1 cellular context compared by ENCODE assay signal in genomic region chr9:36190388-36191289, GRCh38.
TF ChIP-seq lines count a peak whose summit lies in the region.

Gene CLTA, plus strand, starts transcription at chr9:36190921. Its CDS starts 136 bp downstream, at chr9:36191057.

TF ChIP-seq in HepG2, 621 proteins besides CTCF, POLR2A, EP300 and RAD21 (continued from another document and continues in another):
- TF ChIP-seq PLSCR1 (CRISPR knock-in tag; IDR thresholded peaks at IDR 0.05; ENCODE audit: borderline replicate concordance) (no peak), ZNF607 (CRISPR knock-in tag; IDR thresholded peaks at IDR 0.05; ENCODE audit: borderline replicate concordance) (no peak), POLR2AphosphoS2 (IDR thresholded peaks at IDR 0.05; ENCODE audit: low read depth, low read length) (0 out of 2 replicates have a peak, but pooled peaks have one; percentile 51), ZBTB4 (CRISPR knock-in tag; IDR thresholded peaks at IDR 0.05; ENCODE audit: borderline replicate concordance) (no peak), TP53 (CRISPR knock-in tag; conservative IDR thresholded peaks at IDR 0.05) (peak; percentile 86), GLI4 (CRISPR knock-in tag; IDR thresholded peaks at IDR 0.05; ENCODE audit: borderline replicate concordance) (peak; percentile 91; the same call in 1 of the 2 replicates), ZBTB1 (CRISPR knock-in tag; IDR thresholded peaks at IDR 0.05; ENCODE audit: borderline replicate concordance) (no peak), CHCHD3 (CRISPR knock-in tag; IDR thresholded peaks at IDR 0.05) (no peak), ZNF616 (CRISPR knock-in tag; IDR thresholded peaks at IDR 0.05; ENCODE audit: low read depth) (no peak), NCOA1 (CRISPR knock-in tag; IDR thresholded peaks at IDR 0.05) (no peak), SP2 (CRISPR knock-in tag; IDR thresholded peaks at IDR 0.05) (peak; percentile 85), ZNF331 (CRISPR knock-in tag; IDR thresholded peaks at IDR 0.05) (peak; percentile 49; the same call in 1 of the 2 replicates), TRIM24 (CRISPR knock-in tag; IDR thresholded peaks at IDR 0.05) (no peak), ATF3 (CRISPR knock-in tag; IDR thresholded peaks at IDR 0.05) (no peak), CBFB (CRISPR knock-in tag; IDR thresholded peaks at IDR 0.05) (peak; percentile 62; the same call in 1 of the 2 replicates), FOXA3 (CRISPR knock-in tag; IDR thresholded peaks at IDR 0.05) (peak; percentile 28; the same call in 1 of the 2 replicates), HMGXB3 (CRISPR knock-in tag; IDR thresholded peaks at IDR 0.05; ENCODE audit: borderline replicate concordance) (peak; percentile 83), TBL1XR1 (IDR thresholded peaks at IDR 0.05; ENCODE audit: borderline replicate concordance, low read length, partially characterized antibody) (no peak), ZNF296 (CRISPR knock-in tag; conservative IDR thresholded peaks at IDR 0.05) (no peak), FLYWCH1 (CRISPR knock-in tag; IDR thresholded peaks at IDR 0.05) (no peak), ZNF510 (CRISPR knock-in tag; IDR thresholded peaks at IDR 0.05; ENCODE audit: low read depth) (0 out of 2 replicates have a peak, but pooled peaks have one; percentile 63), RCOR2 (CRISPR knock-in tag; IDR thresholded peaks at IDR 0.05) (0 out of 2 replicates have a peak, but pooled peaks have one; percentile 31), STAT6 (CRISPR knock-in tag; IDR thresholded peaks at IDR 0.05; ENCODE audit: borderline replicate concordance) (no peak; the same call in 1 of the 2 replicates), RBFOX2 (IDR thresholded peaks at IDR 0.05; ENCODE audit: low read depth, low read length) (peak; percentile 95), PCBP1 (IDR thresholded peaks at IDR 0.05; ENCODE audit: borderline replicate concordance, low read depth, low read length) (0 out of 2 replicates have a peak, but pooled peaks have one; percentile 30), RFXANK (CRISPR knock-in tag; IDR thresholded peaks at IDR 0.05) (peak; percentile 22; the same call in 1 of the 2 replicates), GFI1 (CRISPR knock-in tag; IDR thresholded peaks at IDR 0.05; ENCODE audit: borderline replicate concordance) (peak; percentile 43; the same call in 1 of the 2 replicates), ZNF646 (CRISPR knock-in tag; IDR thresholded peaks at IDR 0.05) (no peak), ZZZ3 (CRISPR knock-in tag; IDR thresholded peaks at IDR 0.05; ENCODE audit: borderline replicate concordance) (no peak; the same call in 1 of the 2 replicates), ZNF691 (CRISPR knock-in tag; IDR thresholded peaks at IDR 0.05; ENCODE audit: borderline replicate concordance, low read depth) (0 out of 2 replicates have a peak, but pooled peaks have one; percentile 27), ZNF18 (CRISPR knock-in tag; IDR thresholded peaks at IDR 0.05; ENCODE audit: insufficient replicate concordance) (no peak), SP1 (IDR thresholded peaks at IDR 0.05) (no peak), SP1 (CRISPR knock-in tag; IDR thresholded peaks at IDR 0.05) (peak; percentile 71), KAT8 (CRISPR knock-in tag; IDR thresholded peaks at IDR 0.05) (peak; percentile 92), ELF4 (CRISPR knock-in tag; IDR thresholded peaks at IDR 0.05; ENCODE audit: borderline replicate concordance) (peak; percentile 78; the same call in 1 of the 2 replicates), TSC22D2 (CRISPR knock-in tag; IDR thresholded peaks at IDR 0.05; ENCODE audit: borderline replicate concordance) (peak; percentile 47; the same call in 1 of the 2 replicates), ZNF841 (CRISPR knock-in tag; IDR thresholded peaks at IDR 0.05; ENCODE audit: borderline replicate concordance) (no peak), ZNF878 (CRISPR knock-in tag; IDR thresholded peaks at IDR 0.05) (no peak), ZFP36 (IDR thresholded peaks at IDR 0.05; ENCODE audit: borderline replicate concordance, low read depth, low read length, partially characterized antibody) (no peak), KMT2B (CRISPR knock-in tag; IDR thresholded peaks at IDR 0.05) (peak; percentile 89), ZNF138 (CRISPR knock-in tag; IDR thresholded peaks at IDR 0.05; ENCODE audit: low read depth) (no peak), RARA (CRISPR knock-in tag; IDR thresholded peaks at IDR 0.05) (peak; percentile 7; the same call in 1 of the 2 replicates), NBN (conservative IDR thresholded peaks at IDR 0.05) (no peak)
